In the genomic region with DNA sequence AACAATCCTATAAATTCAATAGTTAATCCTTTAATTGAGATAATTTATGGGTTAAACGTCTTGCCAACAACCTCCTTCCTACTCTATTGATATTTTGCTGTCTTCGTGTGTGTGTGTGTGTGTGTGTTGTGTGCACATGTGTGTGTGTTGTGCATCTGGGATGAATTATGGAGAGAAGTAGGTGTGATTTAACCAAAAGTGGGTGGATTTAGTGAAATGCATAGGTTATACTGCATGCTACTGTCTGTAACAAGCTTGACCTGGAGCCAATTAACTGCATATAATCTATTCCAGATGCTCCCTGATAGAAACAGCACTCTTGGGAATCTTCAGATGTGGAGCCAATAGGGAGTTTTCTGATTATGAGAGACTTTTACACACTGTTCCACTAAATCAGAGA, we compare ENCODE assay signal across 17 cellular contexts.
A peak's percentile ranks its signal among the peaks of the same experiment; 100 is the strongest.
DNase-seq lines count a peak whose midpoint lies in the region; ATAC-seq and TF ChIP-seq lines count a peak whose summit lies in the region.
"Had no signal": no experiment of that assay in that cellular context is flagged by ENCODE, and none has a peak within 500 bp of the region (broad histone marks: within the 10 kb centered on the region; RNA-seq: fewer than 3 reads in every experiment).

No MANE protein-coding gene starts in this region.

- no peak for TF ChIP-seq CTCF in AG09309 (IDR thresholded peaks at IDR 0.05; ENCODE audit: control insufficient read depth, insufficient read depth, low read depth, low read length, missing control alignments)
- TF ChIP-seq CTCF in HFFc6 (IDR thresholded peaks at IDR 0.05): no peak
- TF ChIP-seq CTCF in foreskin fibroblast (IDR thresholded peaks at IDR 0.05; ENCODE audit: low read depth, low read length): no peak

- H3K9me3 Mint-ChIP-seq in HFFc6: no peaks in the 10 kb centered on the region
- no peaks in the 10 kb centered on the region for H3K9me3 Mint-ChIP-seq in T-helper 2 cell treated with Interferon-gamma antibody and Interleukin-4, amounts not matched to agents 5 μg/mL and 100 μg/mL, for 36 hours

- H3K36me3 Mint-ChIP-seq in HFFc6 (ENCODE audit: low read depth): no peaks in the 10 kb centered on the region
- H3K36me3 Mint-ChIP-seq in T-helper 2 cell treated with Interferon-gamma antibody and Interleukin-4, amounts not matched to agents 5 μg/mL and 100 μg/mL, for 36 hours (ENCODE audit: low read depth): no peaks in the 10 kb centered on the region
- H3K36me3 Mint-ChIP-seq: CD14-positive monocyte had no signal

- H3K4me3 Mint-ChIP-seq in HFFc6: no peak overlapping the region
- no peak overlapping the region for H3K4me3 Mint-ChIP-seq in T-helper 2 cell treated with Interferon-gamma antibody and Interleukin-4, amounts not matched to agents 5 μg/mL and 100 μg/mL, for 36 hours
- H3K4me3 Mint-ChIP-seq: CD14-positive monocyte had no signal

- H3K27me3 ChIP-seq in adipocyte (replicated peaks; ENCODE audit: control insufficient read depth, insufficient read depth, low read length): no peaks in the 10 kb centered on the region
- H3K27me3 ChIP-seq: SJCRH30 had no signal

- no peaks in the 10 kb centered on the region for H3K9me3 ChIP-seq in adipocyte (ENCODE audit: control insufficient read depth, low read length)
- H3K9me3 ChIP-seq: SJCRH30 had no signal

- H3K27me3 Mint-ChIP-seq in HFFc6 (ENCODE audit: insufficient read depth): no peaks in the 10 kb centered on the region
- no peaks in the 10 kb centered on the region for H3K27me3 Mint-ChIP-seq in T-helper 2 cell treated with Interferon-gamma antibody and Interleukin-4, amounts not matched to agents 5 μg/mL and 100 μg/mL, for 36 hours (ENCODE audit: low read depth)

- peaks cover 28% of the 10 kb centered on the region for H3K4me1 Mint-ChIP-seq in HFFc6 (ENCODE audit: low read depth)
- H3K4me1 Mint-ChIP-seq in T-helper 2 cell treated with Interferon-gamma antibody and Interleukin-4, amounts not matched to agents 5 μg/mL and 100 μg/mL, for 36 hours (ENCODE audit: low read depth): no peaks in the 10 kb centered on the region
- H3K4me1 Mint-ChIP-seq: CD14-positive monocyte had no signal

- DNase-seq in AG09309 (ENCODE audit: low read depth): peak; percentile 46
- DNase-seq in HFFc6: peak; percentile 23
- DNase-seq in adipocyte (ENCODE audit: low read depth): peak; percentile 49
- DNase-seq in foreskin fibroblast: peak; percentile 61 to 80
- DNase-seq in NCI-H526 (lab: John Stamatoyannopoulos, UW): no peak
- DNase-seq in stimulated activated naive CD8-positive, alpha-beta T cell treated with anti-CD3 and anti-CD28 coated beads, Interleukin-15, Interleukin-2, amounts not matched to agents 100 U/mL and 50 U/mL, for 24 hours: no peak
- no peak for DNase-seq in T-helper 2 cell treated with Interferon-gamma antibody and Interleukin-4, amounts not matched to agents 5 μg/mL and 100 μg/mL, for 36 hours (ENCODE audit: low spot score)
- DNase-seq in kidney tubule cell (ENCODE audit: low spot score): no peak
- DNase-seq: 8988T, DMS53, Kasumi-1, NCI-H1930, NCI-H2171, NCI-H446 treated with DMSO at 0.1 percent for 48 hours, RPMI8226, SJCRH30 had no signal

- no peak overlapping the region for H3K9ac ChIP-seq in adipocyte (ENCODE audit: low read length)

- H3K36me3 ChIP-seq in adipocyte (ENCODE audit: control insufficient read depth, insufficient read depth, low read length, severe bottlenecking): no peaks in the 10 kb centered on the region
- H3K36me3 ChIP-seq: SJCRH30 had no signal

- H3K27ac Mint-ChIP-seq in HFFc6: peak overlapping the region; percentile 2; the same call in 1 of the 2 replicates
- H3K27ac Mint-ChIP-seq in T-helper 2 cell treated with Interferon-gamma antibody and Interleukin-4, amounts not matched to agents 5 μg/mL and 100 μg/mL, for 36 hours: no peak overlapping the region
- H3K27ac Mint-ChIP-seq: CD14-positive monocyte had no signal

- no peaks in the 10 kb centered on the region for H3K4me1 ChIP-seq in adipocyte (ENCODE audit: control insufficient read depth, insufficient read depth, low read length)
- H3K4me1 ChIP-seq: SJCRH30 had no signal

- no peak overlapping the region for H3K4me3 ChIP-seq in AG09309 (ENCODE audit: control insufficient read depth, low read depth, low read length)
- H3K4me3 ChIP-seq in adipocyte (ENCODE audit: low read length): no peak overlapping the region
- H3K4me3 ChIP-seq in foreskin fibroblast (ENCODE audit: low read depth in 1 of 2, low read length in 2 of 2): no peak overlapping the region
- H3K4me3 ChIP-seq: SJCRH30 had no signal

- ATAC-seq in stimulated activated naive CD8-positive, alpha-beta T cell treated with anti-CD3 and anti-CD28 coated beads, Interleukin-15, Interleukin-2, amounts not matched to agents 100 U/mL and 50 U/mL, for 24 hours: no peak

Comparison
In these comparisons a context has a peak if more than half of its experiments do, and no peak if none do; other contexts are left out.
1. DNase-seq: peak in AG09309 (single experiment), HFFc6 (single experiment), adipocyte (single experiment) and foreskin fibroblast (2 of 2); none in NCI-H526 (0 of 2), stimulated activated naive CD8-positive, alpha-beta T cell treated with anti-CD3 and anti-CD28 coated beads, Interleukin-15, Interleukin-2, amounts not matched to agents 100 U/mL and 50 U/mL, for 24 hours (single experiment), T-helper 2 cell treated with Interferon-gamma antibody and Interleukin-4, amounts not matched to agents 5 μg/mL and 100 μg/mL, for 36 hours (single experiment) and kidney tubule cell (single experiment).